ENCODE assay signal across 9 cellular contexts in genomic region chr1:152656459-152656858, GRCh38. TPM values are rescaled to one million over a fixed set of nuclear protein-coding genes. Genes with fewer than 3 reads are reported as not detected.
"Had no signal": no experiment of that assay in that cellular context is flagged by ENCODE, and none has a peak within 500 bp of the region (broad histone marks: within the 10 kb centered on the region; RNA-seq: fewer than 3 reads in every experiment).

No MANE protein-coding gene starts in this region.

- H3K36me3 Mint-ChIP-seq: IgD-negative memory B cell had no signal

- DNase-seq: IMR-90, KBM-7, KG1 had no signal

- H3K4me3 Mint-ChIP-seq: IgD-negative memory B cell had no signal

- H3K27ac Mint-ChIP-seq: IgD-negative memory B cell had no signal

- H3K9me3 Mint-ChIP-seq: IgD-negative memory B cell had no signal

- H3K4me3 ChIP-seq: K562 had no signal

- H3K27ac ChIP-seq: HL-60 had no signal

- H3K27me3 Mint-ChIP-seq: IgD-negative memory B cell had no signal

- ATAC-seq: HepG2, K562 had no signal

RNA-seq across cellular contexts. Expression of gene LCE2D, which starts 6.7 kb away (rescaled TPM):
- total RNA-seq: HepG2, HT-29, HT1080, IMR-90, K562 had no signal

RNA-seq across cellular contexts. Expression of gene LCE2C, which starts 18.6 kb away (rescaled TPM):
- total RNA-seq: HepG2, HT-29, HT1080, IMR-90, K562 had no signal

RNA-seq across cellular contexts. Expression of gene LCE2B, which starts 29.5 kb away (rescaled TPM):
- total RNA-seq: HepG2, HT-29, HT1080, IMR-90, K562 had no signal

RNA-seq across cellular contexts. Expression of gene LCE3A, which starts 33.6 kb away (rescaled TPM):
- total RNA-seq: HepG2, HT-29, HT1080, IMR-90, K562 had no signal

RNA-seq across cellular contexts. Expression of gene LCE2A, which starts 41.7 kb away (rescaled TPM):
- total RNA-seq: HepG2, HT-29, IMR-90, K562 had no signal
